Comparison of ENCODE assay signal across 8 cellular contexts in genomic region chr6:7311920-7312615, GRCh38. TPM values are rescaled to one million over a fixed set of nuclear protein-coding genes. Genes with fewer than 3 reads are reported as not detected.
DNase-seq lines count a peak whose midpoint lies in the region; ATAC-seq, FAIRE-seq and TF ChIP-seq lines count a peak whose summit lies in the region.

No MANE protein-coding gene starts in this region.

- no peaks in the 10 kb centered on the region for H3K9me3 ChIP-seq in left ventricle myocardium inferior (replicated peaks)

- H3K36me3 ChIP-seq in left ventricle myocardium inferior = peaks cover 26% of the 10 kb centered on the region

- no peak for TF ChIP-seq CTCF in left ventricle myocardium inferior (IDR thresholded peaks at IDR 0.05; ENCODE audit: borderline replicate concordance)

- ATAC-seq in GM21529 (IDR thresholded peaks at IDR 0.05; ENCODE audit: unreplicated experiment) = no peak

- peak overlapping the region; percentile 96 for H3K27ac ChIP-seq in left ventricle myocardium inferior (replicated peaks)

- intact Hi-C loops in left ventricle myocardium inferior (cut with micrococcal nuclease) = no loop called here

- H3K27me3 ChIP-seq in left ventricle myocardium inferior (ENCODE audit: low read depth) = no peaks in the 10 kb centered on the region

- TF ChIP-seq POLR2A in GM12891 (IDR thresholded peaks at IDR 0.05; ENCODE audit: low read depth, low read length) = no peak

- peak; percentile 26 for FAIRE-seq in GM12891 (lab: Jason Lieb, UNC)

- peaks cover 42% of the 10 kb centered on the region for H3K4me1 ChIP-seq in left ventricle myocardium inferior

- peak overlapping the region; percentile 98 for H3K4me3 ChIP-seq in left ventricle myocardium inferior
- H3K4me3 ChIP-seq in skeletal muscle cell (ENCODE audit: low read depth, low read length) = peak overlapping the region; percentile 94

- DNase-seq in GM12891 (ENCODE audit: insufficient read length, low spot score) = no peak
- peak; percentile 15 for DNase-seq in HT-29 (ENCODE audit: low spot score)
- peak; percentile 60 to 69 for DNase-seq in activated T-cell treated with anti-CD3 and anti-CD28 coated beads, Interleukin-2, amount 50 U/mL, for 48 hours
- no peak for DNase-seq in left ventricle myocardium inferior
- no peak for DNase-seq in skeletal muscle cell (ENCODE audit: low read depth)
- DNase-seq in AG08396 (ENCODE audit: low spot score) = no peak
- DNase-seq in islet precursor cell = no peak

TF ChIP-seq in GM12891, 5 proteins besides CTCF, POLR2A, EP300 and RAD21:
- no peak for TF ChIP-seq POLR2AphosphoS5 (IDR thresholded peaks at IDR 0.05; ENCODE audit: low read depth, low read length)
- TF ChIP-seq PAX5 (IDR thresholded peaks at IDR 0.05; ENCODE audit: insufficient read depth, low read length, severe bottlenecking) = no peak
- TF ChIP-seq SPI1 (IDR thresholded peaks at IDR 0.05; ENCODE audit: low read depth, low read length) = no peak
- TF ChIP-seq POU2F2 (IDR thresholded peaks at IDR 0.05; ENCODE audit: low read depth, low read length) = no peak
- TF ChIP-seq TAF1 (IDR thresholded peaks at IDR 0.05; ENCODE audit: low read depth, low read length) = no peak

RNA-seq across cellular contexts. Expression of gene SSR1, which starts 0.9 kb away (rescaled TPM):
- 89.3 TPM for polyA plus RNA-seq in GM12891 (2012; ENCODE audit: low read depth, missing spikeins)
- 33.4 and 34.6 TPM in 2 replicates for total RNA-seq in HT-29 (2014; rRNA removed; shearing (Covaris generic))
- total RNA-seq in left ventricle myocardium inferior = 53.4 TPM

Comparison
In these comparisons a context has a peak if more than half of its experiments do, and no peak if none do; other contexts are left out.
1. DNase-seq: peak in HT-29 (single experiment) and activated T-cell treated with anti-CD3 and anti-CD28 coated beads, Interleukin-2, amount 50 U/mL, for 48 hours (2 of 2); none in GM12891 (single experiment), left ventricle myocardium inferior (single experiment), skeletal muscle cell (single experiment), AG08396 (single experiment) and islet precursor cell (single experiment).